ENCODE assay signal across 30 cellular contexts in genomic region chr11:112874959-112875358, GRCh38.
"Had no signal": no experiment of that assay in that cellular context is flagged by ENCODE, and none has a peak within 500 bp of the region (broad histone marks: within the 10 kb centered on the region; RNA-seq: fewer than 3 reads in every experiment).

No MANE protein-coding gene starts in this region.

- H3K27me3 Mint-ChIP-seq: activated naive CD8-positive, alpha-beta T cell treated with anti-CD3 and anti-CD28 coated beads for 36 hours had no signal

- H3K4me1 Mint-ChIP-seq: activated naive CD8-positive, alpha-beta T cell treated with anti-CD3 and anti-CD28 coated beads for 36 hours had no signal

- DNase-seq: activated CD4-positive, alpha-beta memory T cell treated with anti-CD3 and anti-CD28 coated beads, Interleukin-2, amount 10 ng/mL, durations not matched to agents 7 days and 5 days; activated CD4-positive, alpha-beta T cell treated with anti-CD3 and anti-CD28 coated beads for 1 hour; activated CD4-positive, alpha-beta T cell treated with anti-CD3 and anti-CD28 coated beads for 48 hours; activated CD4-positive, CD25-positive, alpha-beta regulatory T cell; activated CD8-positive, alpha-beta memory T cell treated with anti-CD3 and anti-CD28 coated beads, Interleukin-2, amount 50 U/mL, for 48 hours; activated effector memory CD4-positive, alpha-beta T cell treated with Interleukin-2 at 50 U/mL for 16 hours; activated naive CD4-positive, alpha-beta T cell treated with anti-CD3 and anti-CD28 coated beads, Interleukin-2, amount 10 ng/mL, durations not matched to agents 7 days and 5 days; activated naive CD8-positive, alpha-beta T cell treated with anti-CD3 and anti-CD28 coated beads for 36 hours; activated T-cell treated with anti-CD3 and anti-CD28 coated beads, Interleukin-2, amount 50 U/mL, for 48 hours; adrenal gland; body of pancreas; cerebellar nuclear complex; Kasumi-1; KBM-7; MM.1S; MV-4-11; NCI-H1092; NCI-H1436 treated with DMSO at 0.1 percent for 48 hours; NCI-H1694 treated with DMSO at 0.1 percent for 48 hours; NCI-H2029; NCI-H345; NCI-H524 treated with DMSO at 0.1 percent for 48 hours; SHP77; SJCRH30; T1000; WERI-Rb-1 had no signal

- H3K36me3 ChIP-seq: adrenal gland, breast epithelium, SJCRH30, WERI-Rb-1 had no signal

- H3K27me3 ChIP-seq: adrenal gland, body of pancreas, breast epithelium, SJCRH30 had no signal

- H3K27ac Mint-ChIP-seq: activated CD4-positive, alpha-beta memory T cell treated with anti-CD3 and anti-CD28 coated beads, Interleukin-2, amount 10 ng/mL, durations not matched to agents 7 days and 5 days; activated naive CD4-positive, alpha-beta T cell treated with anti-CD3 and anti-CD28 coated beads, Interleukin-2, amount 10 ng/mL, durations not matched to agents 7 days and 5 days; activated naive CD8-positive, alpha-beta T cell treated with anti-CD3 and anti-CD28 coated beads for 36 hours had no signal

- H3K27ac ChIP-seq: adrenal gland, body of pancreas, breast epithelium, SJCRH30, SK-N-MC, WERI-Rb-1 had no signal

- H3K4me1 ChIP-seq: adrenal gland, body of pancreas, breast epithelium had no signal

- H3K9me3 ChIP-seq: adrenal gland, body of pancreas, breast epithelium, SJCRH30 had no signal

- H3K36me3 Mint-ChIP-seq: activated naive CD4-positive, alpha-beta T cell treated with anti-CD3 and anti-CD28 coated beads, Interleukin-2, amount 10 ng/mL, durations not matched to agents 7 days and 5 days; activated naive CD8-positive, alpha-beta T cell treated with anti-CD3 and anti-CD28 coated beads for 36 hours had no signal

- H3K4me3 Mint-ChIP-seq: activated CD4-positive, alpha-beta memory T cell treated with anti-CD3 and anti-CD28 coated beads, Interleukin-2, amount 10 ng/mL, durations not matched to agents 7 days and 5 days; activated naive CD4-positive, alpha-beta T cell treated with anti-CD3 and anti-CD28 coated beads, Interleukin-2, amount 10 ng/mL, durations not matched to agents 7 days and 5 days; activated naive CD8-positive, alpha-beta T cell treated with anti-CD3 and anti-CD28 coated beads for 36 hours had no signal

- H3K4me3 ChIP-seq: adrenal gland, body of pancreas, breast epithelium, SJCRH30, SK-N-MC had no signal

- H3K9me3 Mint-ChIP-seq: activated CD4-positive, alpha-beta memory T cell treated with anti-CD3 and anti-CD28 coated beads, Interleukin-2, amount 10 ng/mL, durations not matched to agents 7 days and 5 days; activated naive CD4-positive, alpha-beta T cell treated with anti-CD3 and anti-CD28 coated beads, Interleukin-2, amount 10 ng/mL, durations not matched to agents 7 days and 5 days; activated naive CD8-positive, alpha-beta T cell treated with anti-CD3 and anti-CD28 coated beads for 36 hours had no signal

- FAIRE-seq: astrocyte had no signal

- ATAC-seq: body of pancreas, Panc1 had no signal
